In the genomic region with DNA sequence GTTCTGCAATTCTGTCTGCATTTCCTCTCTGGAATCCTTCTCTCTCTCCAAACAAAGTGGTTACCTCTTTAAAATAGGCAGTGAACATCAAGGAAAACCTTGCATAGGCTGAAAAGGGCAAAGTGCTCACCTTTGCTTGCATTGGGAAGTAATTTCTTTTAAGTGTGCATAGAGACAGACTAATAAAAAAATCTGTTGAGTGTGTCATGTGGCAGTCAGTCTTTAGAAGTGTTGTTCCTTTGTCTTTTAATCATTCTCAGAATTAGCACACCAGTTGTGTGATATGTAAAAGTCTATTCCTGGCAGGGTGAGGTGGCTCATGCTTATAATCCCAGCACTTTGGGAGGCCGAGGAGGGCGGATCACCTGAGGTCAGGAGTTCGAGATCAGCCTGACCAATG, we compare ENCODE assay signal across 8 cellular contexts.
"Had no signal": no experiment of that assay in that cellular context is flagged by ENCODE, and none has a peak within 500 bp of the region (broad histone marks: within the 10 kb centered on the region; RNA-seq: fewer than 3 reads in every experiment).

No MANE protein-coding gene starts in this region.

- H3K4me1 Mint-ChIP-seq: IgD-negative memory B cell had no signal

- H2AFZ ChIP-seq: GM23248 had no signal

- H3K36me3 ChIP-seq: HAP-1 had no signal

- H3K4me1 ChIP-seq: HAP-1 had no signal

- H3K36me3 Mint-ChIP-seq: IgD-negative memory B cell had no signal

- ATAC-seq: HCT116, HepG2 had no signal

- H3K4me3 ChIP-seq: GM23248, HAP-1 had no signal

- DNase-seq: GM23248, GOT3, H7 had no signal

- H3K4me3 Mint-ChIP-seq: IgD-negative memory B cell had no signal

- H3K27me3 Mint-ChIP-seq: IgD-negative memory B cell had no signal

- H3K9me3 ChIP-seq: HAP-1 had no signal

- H3K27ac Mint-ChIP-seq: IgD-negative memory B cell had no signal

- H3K27ac ChIP-seq: GM23248, HL-60 had no signal
